Comparison of ENCODE assay signal across 26 cellular contexts in genomic region chr1:19332832-19333231, GRCh38.
"Had no signal": no experiment of that assay in that cellular context is flagged by ENCODE, and none has a peak within 500 bp of the region (broad histone marks: within the 10 kb centered on the region; RNA-seq: fewer than 3 reads in every experiment).

No MANE protein-coding gene starts in this region.

- H3K36me3 ChIP-seq: MG63 had no signal

- H3K4me3 ChIP-seq: adrenal gland, MG63, SJCRH30 had no signal

- FAIRE-seq: bronchial epithelial cell had no signal

- H3K4me1 ChIP-seq: adrenal gland, SJCRH30 had no signal

- H3K27ac ChIP-seq: adrenal gland, SJCRH30 had no signal

- H3K27me3 ChIP-seq: adrenal gland, MG63, SJCRH30 had no signal

- H3K9me3 ChIP-seq: adrenal gland, MG63, SJCRH30 had no signal

- DNase-seq: activated CD4-positive, alpha-beta T cell treated with anti-CD3 and anti-CD28 coated beads for 48 hours; activated CD4-positive, alpha-beta T cell treated with anti-CD3 and anti-CD28 coated beads, Interleukin-2, amount 50 U/mL, for 4 hours; activated CD4-positive, CD25-positive, alpha-beta regulatory T cell treated with anti-CD3 and anti-CD28 coated beads, Interleukin-2, amount 50 U/mL, for 72 hours; activated CD8-positive, alpha-beta memory T cell treated with anti-CD3 and anti-CD28 coated beads, Interleukin-2, amount 10 ng/mL, durations not matched to agents 7 days and 5 days; activated CD8-positive, alpha-beta T cell treated with anti-CD3 and anti-CD28 coated beads, Interleukin-2, amount 10 ng/mL, durations not matched to agents 7 days and 5 days; activated gamma-delta T cell; activated naive CD4-positive, alpha-beta T cell treated with anti-CD3 and anti-CD28 coated beads for 36 hours; activated T-cell treated with anti-CD3 and anti-CD28 coated beads, Interleukin-2, amount 50 U/mL, for 4 hours; adrenal gland; anterior cingulate cortex; central memory CD4-positive, alpha-beta T cell; MG63; MV-4-11; NCI-H1417 treated with DMSO at 0.1 percent for 48 hours; NCI-H1694; NCI-H2029; NCI-H2107; NCI-H510A; NCI-H526 treated with DMSO at 0.1 percent for 48 hours; NCI-H82; SJCRH30; SW 1271; T-helper 9 cell had no signal

- ATAC-seq: activated CD8-positive, alpha-beta memory T cell treated with anti-CD3 and anti-CD28 coated beads, Interleukin-2, amount 10 ng/mL, durations not matched to agents 7 days and 5 days; activated CD8-positive, alpha-beta T cell treated with anti-CD3 and anti-CD28 coated beads, Interleukin-2, amount 10 ng/mL, durations not matched to agents 7 days and 5 days; activated T-cell treated with anti-CD3 and anti-CD28 coated beads, Interleukin-2, amount 50 U/mL, for 4 hours; activated T-helper 17 cell treated with anti-CD3 and anti-CD28 coated beads, Interleukin-2, amount 50 U/mL, for 72 hours; WTC11 had no signal
